ENCODE assay signal across 8 cellular contexts in genomic region chr17:41647940-41648410, GRCh38. TPM values are rescaled to one million over a fixed set of nuclear protein-coding genes. Genes with fewer than 3 reads are reported as not detected.
DNase-seq lines count a peak whose midpoint lies in the region; ATAC-seq and TF ChIP-seq lines count a peak whose summit lies in the region.

No MANE protein-coding gene starts in this region.

- in situ Hi-C loops in SK-MEL-5 (cut with HindIII; ENCODE audit: low pct_unique_long_range_greater_than_20kb, low sequenced_read_pairs): no loop called here

- peak overlapping the region; percentile 71 for H3K4me2 ChIP-seq in neuronal stem cell (ENCODE audit: insufficient read depth, low read length, poor library complexity, severe bottlenecking)

- H4K8ac ChIP-seq in neuronal stem cell (ENCODE audit: low read depth, low read length): no peak overlapping the region

- 0 out of 2 replicates have a peak, but pooled peaks cover 1% of the 10 kb centered on the region for H3K27me3 ChIP-seq in GM06990 (replicated peaks; ENCODE audit: control insufficient read depth, insufficient read depth, low read length)
- no peaks in the 10 kb centered on the region for H3K27me3 ChIP-seq in gastroesophageal sphincter
- H3K27me3 ChIP-seq in neuronal stem cell (ENCODE audit: control insufficient read depth in 3 of 3, insufficient read depth in 3 of 3, low read depth in 1 of 3, low read length in 3 of 3): peaks cover 0 to 2% (median 0%) of the 10 kb centered on the region in 3 experiments
- H3K27me3 ChIP-seq in stomach smooth muscle (ENCODE audit: control insufficient read depth in 1 of 2, insufficient read depth in 2 of 2, low read length in 2 of 2): no peaks in the 10 kb centered on the region

- H3K9me3 ChIP-seq in gastroesophageal sphincter: no peaks in the 10 kb centered on the region
- peaks cover 0 to 3% of the 10 kb centered on the region in 2 donors for H3K9me3 ChIP-seq in neuronal stem cell (replicated peaks in 1 of 2; ENCODE audit: control insufficient read depth in 2 of 2, insufficient read depth in 1 of 2, low read depth in 1 of 2, low read length in 2 of 2)
- H3K9me3 ChIP-seq in stomach smooth muscle (ENCODE audit: control insufficient read depth in 2 of 2, low read length in 2 of 2): no peaks in the 10 kb centered on the region

- WGBS in gastroesophageal sphincter (ENCODE audit: low coverage in 1 of 2), 2 donors: 6% methylated on average over 5 of the region's 22 CpGs; no CpG with 5 or more reads in 1 of the 2 donors
- no CpG with 5 or more reads among the region's 22 CpGs for WGBS in neuronal stem cell (ENCODE audit: extremely low coverage in 2 of 2, insufficient read length in 2 of 2, insufficient replicate concordance in 1 of 2), 2 donors

- H4K91ac ChIP-seq in neuronal stem cell (ENCODE audit: low read depth, low read length, poor library complexity): no peak overlapping the region

- peak overlapping the region; percentile 36 for H3K23ac ChIP-seq in neuronal stem cell (ENCODE audit: low read depth, low read length, poor library complexity)

- peak overlapping the region; percentile 86 for H3K9ac ChIP-seq in neuronal stem cell (ENCODE audit: low read depth, low read length, poor library complexity)
- peak overlapping the region; percentile 52 to 64 for H3K9ac ChIP-seq in stomach smooth muscle (ENCODE audit: low read length in 2 of 2)

- peak overlapping the region; percentile 93 for H2BK12ac ChIP-seq in neuronal stem cell (ENCODE audit: low read length)

- peak overlapping the region; percentile 77 for H2BK120ac ChIP-seq in neuronal stem cell (ENCODE audit: low read depth, low read length)

- no peak overlapping the region for H3K4ac ChIP-seq in neuronal stem cell (ENCODE audit: low read length)

- H3K79me1 ChIP-seq in neuronal stem cell (ENCODE audit: low read depth, low read length): no peaks in the 10 kb centered on the region

- peak overlapping the region; percentile 70 for H2BK15ac ChIP-seq in neuronal stem cell (ENCODE audit: low read length)

- no peak for TF ChIP-seq POLR2A in gastroesophageal sphincter (IDR thresholded peaks at IDR 0.05)

- peak overlapping the region; percentile 88 for H2AFZ ChIP-seq in neuronal stem cell (ENCODE audit: low read length)

- H3K36me3 ChIP-seq in GM06990 (ENCODE audit: control insufficient read depth, insufficient read depth, low read length) (no peaks in the 10 kb centered on the region), gastroesophageal sphincter (no peaks in the 10 kb centered on the region), neuronal stem cell (replicated peaks in 1 of 2; ENCODE audit: control insufficient read depth in 2 of 2, insufficient read depth in 2 of 2, low read length in 2 of 2) (no peaks in the 10 kb centered on the region), stomach smooth muscle (ENCODE audit: control insufficient read depth in 2 of 2, insufficient read depth in 2 of 2, low read length in 2 of 2) (no peaks in the 10 kb centered on the region)

- H3K27ac ChIP-seq in gastroesophageal sphincter (peak overlapping the region in 3 of 4 donors; percentile 5 to 68 (median 44)), neuronal stem cell (replicated peaks; ENCODE audit: low read length) (no peak overlapping the region), stomach smooth muscle (ENCODE audit: low read length) (no peak overlapping the region)

- H2BK5ac ChIP-seq in neuronal stem cell (ENCODE audit: low read length): peak overlapping the region; percentile 19

- H3K4me3 ChIP-seq in GM06990 (replicated peaks; ENCODE audit: low read depth, low read length) (no peak overlapping the region), gastroesophageal sphincter (peak overlapping the region; percentile 1 to 38), neuronal stem cell (ENCODE audit: low read length in 2 of 2) (peak overlapping the region in 1 of 2 donors; percentile 28), stomach smooth muscle (ENCODE audit: low read length in 2 of 2) (peak overlapping the region; percentile 76 to 77)

- peaks cover 0 to 48% (median 5%) of the 10 kb centered on the region in 3 donors for H3K4me1 ChIP-seq in gastroesophageal sphincter
- H3K4me1 ChIP-seq in neuronal stem cell (ENCODE audit: control insufficient read depth in 2 of 2, insufficient read depth in 1 of 2, low read depth in 1 of 2, low read length in 2 of 2): peaks cover 3 to 6% of the 10 kb centered on the region in 2 donors
- H3K4me1 ChIP-seq in stomach smooth muscle (ENCODE audit: control insufficient read depth, insufficient read depth, low read length): peaks cover 29% of the 10 kb centered on the region

- peak overlapping the region; percentile 8 for H2AK5ac ChIP-seq in neuronal stem cell (ENCODE audit: low read depth, low read length)

- TF ChIP-seq CTCF in GM06990 (IDR thresholded peaks at IDR 0.05; ENCODE audit: insufficient read depth, low read length, poor library complexity, severe bottlenecking): peak; percentile 96
- TF ChIP-seq CTCF in LNCAP (IDR thresholded peaks at IDR 0.05): peak; percentile 79
- peak in 3 of 4 experiments; percentile 92 to 95 (median 93) for TF ChIP-seq CTCF in gastroesophageal sphincter (IDR thresholded peaks at IDR 0.05)

- peak; percentile 72 for ATAC-seq in gastroesophageal sphincter
- no peak for ATAC-seq in HG03196 (IDR thresholded peaks at IDR 0.05; ENCODE audit: unreplicated experiment)

- peak; percentile 63 for DNase-seq in GM06990 (ENCODE audit: extremely low read depth, insufficient read length)
- peak; percentile 74 for DNase-seq in SK-MEL-5 (ENCODE audit: low read depth, low spot score)
- DNase-seq in activated naive CD4-positive, alpha-beta T cell (lab: John Stamatoyannopoulos, UW): peak; percentile 77 to 95 (median 86)
- DNase-seq in neuronal stem cell (ENCODE audit: low spot score): peak; percentile 87

- H3K18ac ChIP-seq in neuronal stem cell (ENCODE audit: low read length): peak overlapping the region; percentile 92

- no peak overlapping the region for H3K14ac ChIP-seq in neuronal stem cell (ENCODE audit: low read length)

- TF ChIP-seq EP300 in gastroesophageal sphincter (IDR thresholded peaks at IDR 0.05): no peak

RNA-seq across cellular contexts. Expression of gene KRT17, which starts 23.6 kb away (rescaled TPM):
- not detected in 2 replicates for total RNA-seq in SK-MEL-5 (2014; rRNA removed; shearing (Covaris generic))
- 0.13 TPM in 1 of 2 replicates, not detected in the other for polyA plus RNA-seq in SK-MEL-5 (2015; cell fraction: cytosol; rRNA removed)
- polyA plus RNA-seq in SK-MEL-5 (2015; cell fraction: nucleus; rRNA removed): not detected in 2 replicates
- 10 to 100 TPM in 2 of 4 donors, 1 to 10 TPM in 1, not detected in 1; 7.0 to 18.5 (median 17.4) TPM for total RNA-seq in gastroesophageal sphincter
- polyA plus RNA-seq in neuronal stem cell (2013, experiment 1 of 2): 0.07 TPM
- 0.03 TPM for polyA plus RNA-seq in neuronal stem cell (2013, experiment 2 of 2)

RNA-seq across cellular contexts. Expression of gene KRT16, which starts 35.4 kb away (rescaled TPM):
- total RNA-seq in SK-MEL-5 (2014; rRNA removed; shearing (Covaris generic)): not detected in 2 replicates
- polyA plus RNA-seq in SK-MEL-5 (2015; cell fraction: cytosol; rRNA removed): not detected in 2 replicates
- polyA plus RNA-seq in SK-MEL-5 (2015; cell fraction: nucleus; rRNA removed): not detected in 2 replicates
- 10 to 100 TPM in 2 of 4 donors, 1 to 10 TPM in 2; 1.1 to 78.8 (median 13.5) TPM for total RNA-seq in gastroesophageal sphincter
- not detected for polyA plus RNA-seq in neuronal stem cell (2013, experiment 1 of 2)
- polyA plus RNA-seq in neuronal stem cell (2013, experiment 2 of 2): 0.03 TPM

RNA-seq across cellular contexts. Expression of gene EIF1, which starts 40.7 kb away (rescaled TPM):
- total RNA-seq in SK-MEL-5 (2014; rRNA removed; shearing (Covaris generic)): 129 and 155 TPM in 2 replicates
- 378 and 406 TPM in 2 replicates for polyA plus RNA-seq in SK-MEL-5 (2015; cell fraction: cytosol; rRNA removed)
- 693 and 817 TPM in 2 replicates for polyA plus RNA-seq in SK-MEL-5 (2015; cell fraction: nucleus; rRNA removed)
- 100 to 1,000 TPM; 224 to 331 (median 270) TPM for total RNA-seq in gastroesophageal sphincter
- 353 TPM for polyA plus RNA-seq in neuronal stem cell (2013, experiment 1 of 2)
- 340 TPM for polyA plus RNA-seq in neuronal stem cell (2013, experiment 2 of 2)

Comparison
In these comparisons a context has a peak if more than half of its experiments do, and no peak if none do; other contexts are left out.
1. H3K27ac ChIP-seq: peak in gastroesophageal sphincter (3 of 4); none in neuronal stem cell (single experiment) and stomach smooth muscle (single experiment).
2. Peak in every context shown above with its lines, with median percentiles within 50 percentile points of each other: DNase-seq and CTCF ChIP-seq.